Comparison of ENCODE assay signal across 26 cellular contexts in the genomic region with DNA sequence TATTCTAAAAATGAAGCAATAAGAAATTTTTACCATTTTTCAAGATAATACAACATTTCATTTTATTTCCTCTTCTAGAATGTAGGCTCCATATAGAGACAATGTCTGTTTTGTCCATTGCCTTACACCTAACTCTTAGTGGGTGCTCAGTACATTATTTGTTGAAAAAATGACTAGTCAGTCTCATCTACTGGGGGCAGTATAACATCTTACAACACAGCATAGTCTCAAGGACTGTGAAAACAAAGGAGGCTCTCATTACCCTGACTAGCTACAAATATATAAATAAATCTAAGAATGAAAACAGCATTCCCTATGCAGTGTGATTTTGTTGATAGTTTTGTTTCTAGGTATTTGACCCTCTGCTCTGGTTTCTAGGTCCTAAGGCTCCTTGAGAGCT. TPM values are rescaled to one million over a fixed set of nuclear protein-coding genes. Genes with fewer than 3 reads are reported as not detected.
DNase-seq lines count a peak whose midpoint lies in the region; ATAC-seq and TF ChIP-seq lines count a peak whose summit lies in the region.
"Had no signal": no experiment of that assay in that cellular context is flagged by ENCODE, and none has a peak within 500 bp of the region (broad histone marks: within the 10 kb centered on the region; RNA-seq: fewer than 3 reads in every experiment).

No MANE protein-coding gene starts in this region.

- TF ChIP-seq CTCF in GM23338 (conservative IDR thresholded peaks at IDR 0.05; ENCODE audit: low read depth in 2 of 2) (0 out of 4 replicates have a peak, but pooled peaks have one; percentile 11 to 23), PC-3 (conservative IDR thresholded peaks at IDR 0.05; ENCODE audit: low read depth, low read length) (0 out of 2 replicates have a peak, but pooled peaks have one; percentile 25), endodermal cell (conservative IDR thresholded peaks at IDR 0.05) (peak; percentile 21), neural crest cell (conservative IDR thresholded peaks at IDR 0.05) (peak; percentile 21), body of pancreas (IDR thresholded peaks at IDR 0.05) (no peak)

- H3K27me3 ChIP-seq in GM23338 (ENCODE audit: insufficient read depth) (no peaks in the 10 kb centered on the region), PC-3 (ENCODE audit: low read length) (no peaks in the 10 kb centered on the region), endodermal cell (ENCODE audit: control insufficient read depth, insufficient read depth, low read length, poor library complexity, severe bottlenecking) (no peaks in the 10 kb centered on the region), body of pancreas (no peaks in the 10 kb centered on the region)

- H3K27ac Mint-ChIP-seq in GM23338 = no peak overlapping the region
- no peak overlapping the region for H3K27ac Mint-ChIP-seq in endodermal cell
- no peak overlapping the region for H3K27ac Mint-ChIP-seq in neural crest cell (ENCODE audit: unreplicated experiment)
- H3K27ac Mint-ChIP-seq: activated B cell treated with CpG ODN at 0.5 μM for 24 hours; activated CD4-positive, alpha-beta memory T cell treated with anti-CD3 and anti-CD28 coated beads for 36 hours; CD8-positive, alpha-beta T cell; nephron; progenitor cell of endocrine pancreas; T-helper 2 cell treated with Interferon-gamma antibody and Interleukin-4, amounts not matched to agents 5 μg/mL and 100 μg/mL, for 36 hours had no signal

- H3K79me2 ChIP-seq in GM23338 (replicated peaks; ENCODE audit: insufficient read depth) (no peaks in the 10 kb centered on the region), PC-3 (ENCODE audit: low read length) (no peaks in the 10 kb centered on the region)

- no peaks in the 10 kb centered on the region for H4K20me1 ChIP-seq in GM23338 (replicated peaks; ENCODE audit: insufficient read depth)
- no peaks in the 10 kb centered on the region for H4K20me1 ChIP-seq in PC-3 (ENCODE audit: low read length)

- H3F3A ChIP-seq in GM23338 (replicated peaks; ENCODE audit: low read depth) (no peaks in the 10 kb centered on the region), PC-3 (ENCODE audit: low read length, unreplicated experiment) (no peaks in the 10 kb centered on the region)

- H3K36me3 ChIP-seq in GM23338 (ENCODE audit: insufficient read depth) = no peaks in the 10 kb centered on the region
- no peaks in the 10 kb centered on the region for H3K36me3 ChIP-seq in PC-3 (ENCODE audit: low read depth, low read length)
- no peaks in the 10 kb centered on the region for H3K36me3 ChIP-seq in endodermal cell (ENCODE audit: control insufficient read depth, insufficient read depth, low read length)
- H3K36me3 ChIP-seq in body of pancreas (replicated peaks in 1 of 2; ENCODE audit: insufficient read depth in 1 of 2, low read depth in 2 of 2) = no peaks in the 10 kb centered on the region

- no peak overlapping the region for H3K27ac ChIP-seq in GM23338 (ENCODE audit: low read depth)
- H3K27ac ChIP-seq in PC-3 (ENCODE audit: low read length) = no peak overlapping the region
- no peak overlapping the region for H3K27ac ChIP-seq in endodermal cell (ENCODE audit: low read depth, low read length)
- H3K27ac ChIP-seq in body of pancreas = no peak overlapping the region

- TF ChIP-seq POLR2A in body of pancreas (IDR thresholded peaks at IDR 0.05) = no peak

- DNase-seq in GM23338 (ENCODE audit: low spot score) (no peak), PC-3 (no peak), endodermal cell (no peak), neural crest cell (ENCODE audit: low read depth, low spot score) (no peak), body of pancreas (no peak), C1 segment of cervical spinal cord (lab: John Stamatoyannopoulos, UW) (no peak), SKM-1 treated with dmso at 0.1 percent for 144 hours (lab: John Stamatoyannopoulos, UW; ENCODE audit: unreplicated experiment) (no peak)
- no peak for DNase-seq in activated naive CD4-positive, alpha-beta T cell treated with Interleukin-2 at 50 U/mL for 16 hours
- DNase-seq: activated B cell treated with CpG ODN at 0.5 μM for 24 hours; activated CD4-positive, alpha-beta memory T cell treated with anti-CD3 and anti-CD28 coated beads for 36 hours; activated gamma-delta T cell; CD8-positive, alpha-beta T cell; DMS79 treated with DMSO at 0.1 percent for 48 hours; left cardiac atrium; mesendoderm; MM.1S; NCI-H146; SIG-M5; stimulated activated CD4-positive, alpha-beta T cell treated with anti-CD3 and anti-CD28 coated beads, Interleukin-4, amount 100 ng/mL, for 1 hour; stimulated activated naive CD8-positive, alpha-beta T cell treated with anti-CD3 and anti-CD28 coated beads, Interleukin-15, Interleukin-2, amounts not matched to agents 100 U/mL and 50 U/mL, for 24 hours; trophoblast cell had no signal

- H3K27me3 Mint-ChIP-seq in GM23338 (ENCODE audit: insufficient read depth, low read depth, poor library complexity) (peaks cover 2% of the 10 kb centered on the region), endodermal cell (ENCODE audit: insufficient read depth) (no peaks in the 10 kb centered on the region), neural crest cell (ENCODE audit: low read depth) (no peaks in the 10 kb centered on the region)
- H3K27me3 Mint-ChIP-seq: activated B cell treated with CpG ODN at 0.5 μM for 24 hours; activated CD4-positive, alpha-beta memory T cell treated with anti-CD3 and anti-CD28 coated beads for 36 hours; progenitor cell of endocrine pancreas had no signal

- no peaks in the 10 kb centered on the region for H3K4me1 Mint-ChIP-seq in GM23338
- peaks cover 3% of the 10 kb centered on the region for H3K4me1 Mint-ChIP-seq in endodermal cell
- peaks cover 6% of the 10 kb centered on the region for H3K4me1 Mint-ChIP-seq in neural crest cell
- H3K4me1 Mint-ChIP-seq: activated B cell treated with CpG ODN at 0.5 μM for 24 hours had no signal

- ATAC-seq in GM23338 = no peak
- ATAC-seq in PC-3 = peak; percentile 20; the same call in 1 of the 2 replicates
- no peak for ATAC-seq in body of pancreas
- ATAC-seq: CD8-positive, alpha-beta T cell; left cardiac atrium; stimulated activated naive CD8-positive, alpha-beta T cell treated with anti-CD3 and anti-CD28 coated beads, Interleukin-15, Interleukin-2, amounts not matched to agents 100 U/mL and 50 U/mL, for 24 hours had no signal

- H3K4me1 ChIP-seq in GM23338 (ENCODE audit: insufficient read depth) = no peaks in the 10 kb centered on the region
- H3K4me1 ChIP-seq in PC-3 (ENCODE audit: insufficient read depth, low read length) = peaks cover 16% of the 10 kb centered on the region
- H3K4me1 ChIP-seq in endodermal cell (ENCODE audit: control insufficient read depth, insufficient read depth, low read length) = no peaks in the 10 kb centered on the region
- H3K4me1 ChIP-seq in body of pancreas = peaks cover 6% of the 10 kb centered on the region

- CTCF ChIA-PET in PC-3 (lab: Charles Lee) = interaction anchor here (1.0 kb wide), 1 partner anchor 155 kb away, joined by 4 read pairs; no protein-coding TSS in a partner anchor

- H3K9me3 Mint-ChIP-seq in GM23338 (no peaks in the 10 kb centered on the region), endodermal cell (no peaks in the 10 kb centered on the region), neural crest cell (no peaks in the 10 kb centered on the region)
- H3K9me3 Mint-ChIP-seq: activated B cell treated with CpG ODN at 0.5 μM for 24 hours; activated CD4-positive, alpha-beta memory T cell treated with anti-CD3 and anti-CD28 coated beads for 36 hours; CD8-positive, alpha-beta T cell; nephron; T-helper 2 cell treated with Interferon-gamma antibody and Interleukin-4, amounts not matched to agents 5 μg/mL and 100 μg/mL, for 36 hours had no signal

- H3K9me2 ChIP-seq in GM23338 (ENCODE audit: insufficient read depth) (no peaks in the 10 kb centered on the region), PC-3 (replicated peaks; ENCODE audit: low read length) (no peaks in the 10 kb centered on the region)

- H3K9ac ChIP-seq in PC-3 (ENCODE audit: low read length) (no peak overlapping the region), endodermal cell (ENCODE audit: extremely low read depth, low read length, poor library complexity, severe bottlenecking) (no peak overlapping the region)

- POLR2A ChIA-PET in PC-3 (lab: Charles Lee; ENCODE audit: unreplicated experiment) = no interaction called here

- H3K4me3 ChIP-seq in GM23338 = no peak overlapping the region
- no peak overlapping the region for H3K4me3 ChIP-seq in PC-3 (ENCODE audit: low read length)
- H3K4me3 ChIP-seq in endodermal cell (ENCODE audit: low read length) = no peak overlapping the region
- H3K4me3 ChIP-seq in body of pancreas = no peak overlapping the region

- no peaks in the 10 kb centered on the region for H3K9me3 ChIP-seq in PC-3 (ENCODE audit: low read length)
- H3K9me3 ChIP-seq in endodermal cell (ENCODE audit: control insufficient read depth, low read length) = no peaks in the 10 kb centered on the region
- no peaks in the 10 kb centered on the region for H3K9me3 ChIP-seq in body of pancreas

- H3K4me2 ChIP-seq in GM23338 (no peak overlapping the region), PC-3 (ENCODE audit: low read length) (no peak overlapping the region)

- no peak overlapping the region for H2AFZ ChIP-seq in GM23338
- H2AFZ ChIP-seq in PC-3 (ENCODE audit: low read length) = no peak overlapping the region

- H3K36me3 Mint-ChIP-seq in GM23338 (ENCODE audit: low read depth) = no peaks in the 10 kb centered on the region
- H3K36me3 Mint-ChIP-seq in endodermal cell (ENCODE audit: low read depth) = no peaks in the 10 kb centered on the region
- H3K36me3 Mint-ChIP-seq in neural crest cell (ENCODE audit: low read depth) = no peaks in the 10 kb centered on the region
- H3K36me3 Mint-ChIP-seq: activated CD4-positive, alpha-beta memory T cell treated with anti-CD3 and anti-CD28 coated beads for 36 hours; CD8-positive, alpha-beta T cell had no signal

- H3K4me3 Mint-ChIP-seq in GM23338 = no peak overlapping the region
- H3K4me3 Mint-ChIP-seq in endodermal cell = no peak overlapping the region
- H3K4me3 Mint-ChIP-seq in neural crest cell = no peak overlapping the region
- H3K4me3 Mint-ChIP-seq: activated B cell treated with CpG ODN at 0.5 μM for 24 hours; activated CD4-positive, alpha-beta memory T cell treated with anti-CD3 and anti-CD28 coated beads for 36 hours; CD8-positive, alpha-beta T cell; nephron; T-helper 2 cell treated with Interferon-gamma antibody and Interleukin-4, amounts not matched to agents 5 μg/mL and 100 μg/mL, for 36 hours had no signal

- no TSS peak for BruUV-seq in PC-3 (replicated peaks; lab: Mats Ljungman, UMichigan)

- intact Hi-C loops in PC-3 (cut with micrococcal nuclease) = loop anchor here (10.0 kb wide), 1 partner anchor 165 kb away; no protein-coding TSS in a partner anchor
- intact Hi-C loops in body of pancreas (cut with DNase I) = no loop called here

RNA-seq across cellular contexts. Expression of gene CRPPA, which starts 11.6 kb away (rescaled TPM):
- 0.45 and 1.0 TPM in 2 replicates for total RNA-seq in GM23338 (2014; rRNA removed; shearing (Covaris generic))
- polyA plus RNA-seq in GM23338 (2016; fragmentation: Nextera tagmentation; extraction: Ambion mirVana) = 0.54 and 0.73 TPM in 2 replicates
- total RNA-seq in PC-3 (2014; rRNA removed) (0.75 and 1.2 TPM in 2 replicates), endodermal cell (1 to 10 TPM; 3.7 to 5.4 TPM), neural crest cell (4.0 and 4.8 TPM in 2 replicates), body of pancreas (1 to 10 TPM in 1 of 2 donors, under 1 TPM in 1; 0.66 to 1.0 TPM)
- polyA plus RNA-seq in endodermal cell (2013, experiment 1 of 2) = 1.0 TPM
- 1.0 TPM for polyA plus RNA-seq in endodermal cell (2013, experiment 2 of 2)

RNA-seq across cellular contexts. Expression of gene SOSTDC1, which starts 55.8 kb away (rescaled TPM):
- total RNA-seq in GM23338 (2014; rRNA removed; shearing (Covaris generic)) = 0.70 and 0.76 TPM in 2 replicates
- polyA plus RNA-seq in GM23338 (2016; fragmentation: Nextera tagmentation; extraction: Ambion mirVana) = 0.64 and 1.0 TPM in 2 replicates
- total RNA-seq in PC-3 (2014; rRNA removed) (0.22 and 0.63 TPM in 2 replicates), endodermal cell (under 1 TPM; 0.13 to 0.29 TPM), neural crest cell (1.2 and 1.4 TPM in 2 replicates), body of pancreas (not detected)
- 7.1 TPM for polyA plus RNA-seq in endodermal cell (2013, experiment 1 of 2)
- 6.4 TPM for polyA plus RNA-seq in endodermal cell (2013, experiment 2 of 2)
- total RNA-seq: activated B cell treated with CpG ODN at 0.5 μM for 24 hours; activated CD4-positive, alpha-beta memory T cell treated with anti-CD3 and anti-CD28 coated beads for 36 hours; CD8-positive, alpha-beta T cell; dermis microvascular lymphatic vessel endothelial cell; epithelial cell of proximal tubule had no signal

Comparison
In these comparisons a context has a peak if more than half of its experiments do, and no peak if none do; other contexts are left out.
1. CTCF ChIP-seq: peak in GM23338 (2 of 2), PC-3 (single experiment), endodermal cell (single experiment) and neural crest cell (single experiment); none in body of pancreas (0 of 7).